10 cellular contexts compared by ENCODE assay signal in the genomic region with DNA sequence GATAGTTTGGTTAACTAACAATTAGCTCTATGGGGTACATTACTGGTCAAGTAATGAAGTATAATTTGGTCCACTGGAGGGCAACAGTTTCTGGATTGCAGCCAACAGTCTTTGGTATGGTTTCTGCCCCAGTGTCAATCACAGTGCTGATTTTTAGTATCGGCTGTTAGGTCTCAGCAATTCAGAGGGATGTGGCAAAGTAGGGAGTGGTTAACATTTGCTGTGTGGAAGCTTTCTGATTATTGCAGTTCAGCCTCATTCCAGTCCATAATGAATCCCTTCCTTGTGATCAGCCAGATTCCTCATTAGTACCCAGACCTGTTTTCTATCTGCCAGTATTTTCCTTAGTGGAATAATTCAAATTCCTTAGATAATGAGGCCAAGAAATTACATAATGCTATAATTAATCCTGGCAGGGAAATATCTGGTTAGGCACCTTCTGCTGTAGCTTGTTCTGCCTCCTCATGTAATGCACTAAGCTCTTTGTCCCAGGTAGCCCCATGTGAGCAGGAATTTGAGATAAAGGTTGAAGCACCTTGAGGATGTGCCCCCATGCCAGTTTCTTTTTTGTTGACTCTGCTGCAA. TPM values are rescaled to one million over a fixed set of nuclear protein-coding genes. Genes with fewer than 3 reads are reported as not detected.
DNase-seq lines count a peak whose midpoint lies in the region; ATAC-seq, FAIRE-seq and TF ChIP-seq lines count a peak whose summit lies in the region.
"Had no signal": no experiment of that assay in that cellular context is flagged by ENCODE, and none has a peak within 500 bp of the region (broad histone marks: within the 10 kb centered on the region; RNA-seq: fewer than 3 reads in every experiment).

No MANE protein-coding gene starts in this region.

- no peaks in the 10 kb centered on the region for H3K4me1 ChIP-seq in liver (ENCODE audit: control insufficient read depth in 4 of 4, insufficient read depth in 4 of 4, low read length in 3 of 4)

- no peaks in the 10 kb centered on the region for H3K27me3 ChIP-seq in bronchial epithelial cell (ENCODE audit: control insufficient read depth, insufficient read depth, low read length)
- H3K27me3 ChIP-seq in liver (ENCODE audit: control insufficient read depth in 4 of 4, insufficient read depth in 4 of 4, low read length in 3 of 4), result no peaks in the 10 kb centered on the region

- TF ChIP-seq RAD21 in liver (IDR thresholded peaks at IDR 0.05), result peak; percentile 16 to 50

- TF ChIP-seq CTCF in bronchial epithelial cell (IDR thresholded peaks at IDR 0.05; ENCODE audit: insufficient read depth, low read length, severe bottlenecking) (peak; percentile 8), liver (IDR thresholded peaks at IDR 0.05; ENCODE audit: low read depth, low read length, missing input control) (no peak)

- H3K4me3 ChIP-seq in bronchial epithelial cell (ENCODE audit: low read depth, low read length), result no peak overlapping the region
- H3K4me3 ChIP-seq in liver (ENCODE audit: low read depth in 1 of 3, low read length in 3 of 3), result no peak overlapping the region

- no peak for FAIRE-seq in bronchial epithelial cell (lab: Jason Lieb, UNC)

- H3K9ac ChIP-seq in liver (ENCODE audit: low read depth in 1 of 2, low read length in 2 of 2), result no peak overlapping the region

- H3K27ac ChIP-seq in liver (ENCODE audit: low read depth in 1 of 2, low read length in 2 of 2), result no peak overlapping the region

- H3K36me3 ChIP-seq in bronchial epithelial cell (ENCODE audit: control insufficient read depth, insufficient read depth, low read length) (no peaks in the 10 kb centered on the region), liver (ENCODE audit: control insufficient read depth in 4 of 4, insufficient read depth in 3 of 4, low read depth in 1 of 4, low read length in 3 of 4) (no peaks in the 10 kb centered on the region)

- DNase-seq in EH (ENCODE audit: low read depth), result peak; percentile 48
- peak in 2 of 3 experiments; percentile 46 to 85 for DNase-seq in NCI-H1417 (lab: John Stamatoyannopoulos, UW)
- peak; percentile 93 for DNase-seq in bronchial epithelial cell (ENCODE audit: low read depth)
- no peak for DNase-seq in stimulated activated naive CD4-positive, alpha-beta T cell (lab: John Stamatoyannopoulos, UW)
- DNase-seq: DMS79 treated with DMSO at 0.1 percent for 48 hours, T-helper 2 cell had no signal

- H3K9me3 ChIP-seq in liver (ENCODE audit: control insufficient read depth in 4 of 4, low read length in 3 of 4), result no peaks in the 10 kb centered on the region

- 43% methylated on average over 1 of the region's 1 CpG for WGBS in liver

- ATAC-seq in HG02588 (IDR thresholded peaks at IDR 0.05; ENCODE audit: unreplicated experiment) (no peak), HG03045 (IDR thresholded peaks at IDR 0.05; ENCODE audit: unreplicated experiment) (no peak), HG03175 (IDR thresholded peaks at IDR 0.05; ENCODE audit: unreplicated experiment) (no peak)

TF ChIP-seq in liver, 16 proteins besides CTCF, POLR2A, EP300 and RAD21:
- no peak for TF ChIP-seq NR2F2 (IDR thresholded peaks at IDR 0.05)
- TF ChIP-seq HNF4G (IDR thresholded peaks at IDR 0.05), result no peak
- TF ChIP-seq, protein P1, sequence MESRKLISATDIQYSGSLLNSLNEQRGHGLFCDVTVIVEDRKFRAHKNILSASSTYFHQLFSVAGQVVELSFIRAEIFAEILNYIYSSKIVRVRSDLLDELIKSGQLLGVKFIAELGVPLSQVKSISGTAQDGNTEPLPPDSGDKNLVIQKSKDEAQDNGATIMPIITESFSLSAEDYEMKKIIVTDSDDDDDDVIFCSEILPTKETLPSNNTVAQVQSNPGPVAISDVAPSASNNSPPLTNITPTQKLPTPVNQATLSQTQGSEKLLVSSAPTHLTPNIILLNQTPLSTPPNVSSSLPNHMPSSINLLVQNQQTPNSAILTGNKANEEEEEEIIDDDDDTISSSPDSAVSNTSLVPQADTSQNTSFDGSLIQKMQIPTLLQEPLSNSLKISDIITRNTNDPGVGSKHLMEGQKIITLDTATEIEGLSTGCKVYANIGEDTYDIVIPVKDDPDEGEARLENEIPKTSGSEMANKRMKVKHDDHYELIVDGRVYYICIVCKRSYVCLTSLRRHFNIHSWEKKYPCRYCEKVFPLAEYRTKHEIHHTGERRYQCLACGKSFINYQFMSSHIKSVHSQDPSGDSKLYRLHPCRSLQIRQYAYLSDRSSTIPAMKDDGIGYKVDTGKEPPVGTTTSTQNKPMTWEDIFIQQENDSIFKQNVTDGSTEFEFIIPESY (IDR thresholded peaks at IDR 0.05), result no peak
- TF ChIP-seq, protein P2, sequence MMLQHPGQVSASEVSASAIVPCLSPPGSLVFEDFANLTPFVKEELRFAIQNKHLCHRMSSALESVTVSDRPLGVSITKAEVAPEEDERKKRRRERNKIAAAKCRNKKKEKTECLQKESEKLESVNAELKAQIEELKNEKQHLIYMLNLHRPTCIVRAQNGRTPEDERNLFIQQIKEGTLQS (IDR thresholded peaks at IDR 0.05), result no peak
- TF ChIP-seq FOXA2 (IDR thresholded peaks at IDR 0.05), result no peak
- no peak for TF ChIP-seq SP1 (IDR thresholded peaks at IDR 0.05)
- no peak for TF ChIP-seq FOXA1 (IDR thresholded peaks at IDR 0.05)
- TF ChIP-seq RXRA (IDR thresholded peaks at IDR 0.05), result no peak
- TF ChIP-seq JUND (IDR thresholded peaks at IDR 0.05), result no peak
- no peak for TF ChIP-seq YY1 (IDR thresholded peaks at IDR 0.05)
- no peak for TF ChIP-seq EGR1 (IDR thresholded peaks at IDR 0.05; ENCODE audit: low read depth in 2 of 2)
- TF ChIP-seq, protein P3, sequence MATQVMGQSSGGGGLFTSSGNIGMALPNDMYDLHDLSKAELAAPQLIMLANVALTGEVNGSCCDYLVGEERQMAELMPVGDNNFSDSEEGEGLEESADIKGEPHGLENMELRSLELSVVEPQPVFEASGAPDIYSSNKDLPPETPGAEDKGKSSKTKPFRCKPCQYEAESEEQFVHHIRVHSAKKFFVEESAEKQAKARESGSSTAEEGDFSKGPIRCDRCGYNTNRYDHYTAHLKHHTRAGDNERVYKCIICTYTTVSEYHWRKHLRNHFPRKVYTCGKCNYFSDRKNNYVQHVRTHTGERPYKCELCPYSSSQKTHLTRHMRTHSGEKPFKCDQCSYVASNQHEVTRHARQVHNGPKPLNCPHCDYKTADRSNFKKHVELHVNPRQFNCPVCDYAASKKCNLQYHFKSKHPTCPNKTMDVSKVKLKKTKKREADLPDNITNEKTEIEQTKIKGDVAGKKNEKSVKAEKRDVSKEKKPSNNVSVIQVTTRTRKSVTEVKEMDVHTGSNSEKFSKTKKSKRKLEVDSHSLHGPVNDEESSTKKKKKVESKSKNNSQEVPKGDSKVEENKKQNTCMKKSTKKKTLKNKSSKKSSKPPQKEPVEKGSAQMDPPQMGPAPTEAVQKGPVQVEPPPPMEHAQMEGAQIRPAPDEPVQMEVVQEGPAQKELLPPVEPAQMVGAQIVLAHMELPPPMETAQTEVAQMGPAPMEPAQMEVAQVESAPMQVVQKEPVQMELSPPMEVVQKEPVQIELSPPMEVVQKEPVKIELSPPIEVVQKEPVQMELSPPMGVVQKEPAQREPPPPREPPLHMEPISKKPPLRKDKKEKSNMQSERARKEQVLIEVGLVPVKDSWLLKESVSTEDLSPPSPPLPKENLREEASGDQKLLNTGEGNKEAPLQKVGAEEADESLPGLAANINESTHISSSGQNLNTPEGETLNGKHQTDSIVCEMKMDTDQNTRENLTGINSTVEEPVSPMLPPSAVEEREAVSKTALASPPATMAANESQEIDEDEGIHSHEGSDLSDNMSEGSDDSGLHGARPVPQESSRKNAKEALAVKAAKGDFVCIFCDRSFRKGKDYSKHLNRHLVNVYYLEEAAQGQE (IDR thresholded peaks at IDR 0.05), result no peak

RNA-seq across cellular contexts. Expression of a gene that starts 14.0 kb away (rescaled TPM):
- total RNA-seq in bronchial epithelial cell (326 and 618 TPM in 2 replicates), liver (1 to 10 TPM; 1.0 to 2.7 TPM)
- 1 to 10 TPM; 1.1 to 1.6 TPM for polyA plus RNA-seq in liver

Comparison
In these comparisons a context has a peak if more than half of its experiments do, and no peak if none do; other contexts are left out.
1. DNase-seq: peak in EH (single experiment), NCI-H1417 (2 of 3) and bronchial epithelial cell (single experiment); none in stimulated activated naive CD4-positive, alpha-beta T cell (0 of 6).
2. RNA of a gene that starts 14.0 kb away (total RNA-seq): 326 to 618 TPM in bronchial epithelial cell; 1.0 to 2.7 TPM in liver; every median in the first group is over 10 times any median in the second.